Comparison of ENCODE assay signal across 1 cellular context in genomic region chr1:1669468-1670440, GRCh38.
A peak's percentile ranks its signal among the peaks of the same experiment; 100 is the strongest.
TF ChIP-seq lines count a peak whose summit lies in the region.

No MANE protein-coding gene starts in this region.

TF ChIP-seq in HEK293, 187 proteins besides CTCF, POLR2A, EP300 and RAD21:
- TF ChIP-seq SCRT2 (tag by site-specific recombination; IDR thresholded peaks at IDR 0.05) (no peak), ZNF202 (tag by site-specific recombination; IDR thresholded peaks at IDR 0.05; ENCODE audit: borderline replicate concordance) (no peak), ZNF654 (tag by site-specific recombination; IDR thresholded peaks at IDR 0.05; ENCODE audit: low read depth) (no peak), PRDM6 (tag by site-specific recombination; IDR thresholded peaks at IDR 0.05) (no peak), HOXD13 (CRISPR knock-in tag; IDR thresholded peaks at IDR 0.05; ENCODE audit: borderline replicate concordance) (no peak), AEBP2 (tag by site-specific recombination; IDR thresholded peaks at IDR 0.05; ENCODE audit: borderline replicate concordance) (no peak), ZNF394 (tag by site-specific recombination; IDR thresholded peaks at IDR 0.05; ENCODE audit: borderline replicate concordance) (peak; percentile 79; the same call in 1 of the 2 replicates)
TF ChIP-seq in HEK293: peak in this region for 1.
